ENCODE assay signal across 8 cellular contexts in genomic region chr14:92039073-92039719, GRCh38. TPM values are rescaled to one million over a fixed set of nuclear protein-coding genes. Genes with fewer than 3 reads are reported as not detected.
A peak's percentile ranks its signal among the peaks of the same experiment; 100 is the strongest.
DNase-seq lines count a peak whose midpoint lies in the region; ATAC-seq, FAIRE-seq and TF ChIP-seq lines count a peak whose summit lies in the region.

No MANE protein-coding gene starts in this region.

- TF ChIP-seq CTCF in activated B cell treated with CpG ODN at 0.5 μM for 24 hours (IDR thresholded peaks at IDR 0.05) (no peak), esophagus muscularis mucosa (IDR thresholded peaks at IDR 0.05) (no peak)

- peak; percentile 13 for ATAC-seq in HG02840 (IDR thresholded peaks at IDR 0.05; ENCODE audit: low FRiP score, unreplicated experiment)
- no peak for ATAC-seq in activated B cell treated with CpG ODN at 0.5 μM for 24 hours (ENCODE audit: low read depth)
- no peak for ATAC-seq in naive B cell (ENCODE audit: low read depth in 2 of 2)

- TF ChIP-seq EP300 in esophagus muscularis mucosa (IDR thresholded peaks at IDR 0.05), result no peak

- peak overlapping the region; percentile 98 for H3K4me3 Mint-ChIP-seq in activated B cell treated with CpG ODN at 0.5 μM for 24 hours
- peak overlapping the region; percentile 91 to 99 (median 98) for H3K4me3 Mint-ChIP-seq in naive B cell

- no peaks in the 10 kb centered on the region for H3K9me3 ChIP-seq in esophagus muscularis mucosa

- H3K36me3 Mint-ChIP-seq in activated B cell treated with CpG ODN at 0.5 μM for 24 hours (ENCODE audit: low read depth) (peaks cover 24% of the 10 kb centered on the region), naive B cell (peaks cover 5 to 6% of the 10 kb centered on the region in 2 donors)

- peaks cover 0 to 19% (median 6%) of the 10 kb centered on the region in 4 donors for H3K36me3 ChIP-seq in esophagus muscularis mucosa

- H3K9me3 Mint-ChIP-seq in activated B cell treated with CpG ODN at 0.5 μM for 24 hours (no peaks in the 10 kb centered on the region), naive B cell (no peaks in the 10 kb centered on the region)

- peak overlapping the region; percentile 77 to 92 (median 88) for H3K4me3 ChIP-seq in esophagus muscularis mucosa

- FAIRE-seq in urothelium cell line (lab: Jason Lieb, UNC), result no peak

- H3K27me3 Mint-ChIP-seq in activated B cell treated with CpG ODN at 0.5 μM for 24 hours (no peaks in the 10 kb centered on the region), naive B cell (no peaks in the 10 kb centered on the region)

- peak; percentile 68 for DNase-seq in activated effector memory CD4-positive, alpha-beta T cell treated with anti-CD3 and anti-CD28 coated beads, Interleukin-2, amount 50 U/mL, for 16 hours
- no peak for DNase-seq in activated effector memory CD4-positive, alpha-beta T cell treated with Interleukin-2 at 50 U/mL for 16 hours
- DNase-seq in NCI-H1694 treated with DMSO at 0.1 percent for 48 hours (lab: John Stamatoyannopoulos, UW) (peak; percentile 76), activated B cell treated with CpG ODN at 0.5 μM for 24 hours (no peak), esophagus muscularis mucosa (ENCODE audit: extremely low spot score) (peak; percentile 60), naive B cell (peak; percentile 6), urothelium cell line (ENCODE audit: low spot score) (peak; percentile 42)

- H3K4me1 Mint-ChIP-seq in activated B cell treated with CpG ODN at 0.5 μM for 24 hours (peaks cover 40% of the 10 kb centered on the region), naive B cell (peaks cover 22 to 63% (median 43%) of the 10 kb centered on the region in 3 donors)

- intact Hi-C loops in activated B cell treated with CpG ODN at 0.5 μM for 24 hours (cut with micrococcal nuclease), result no loop called here
- intact Hi-C loops in esophagus muscularis mucosa (cut with DNase I), result no loop called here

- no peak for TF ChIP-seq POLR2A in esophagus muscularis mucosa (IDR thresholded peaks at IDR 0.05; ENCODE audit: low read depth)

- H3K27ac ChIP-seq in esophagus muscularis mucosa (replicated peaks in 1 of 4), result peak overlapping the region; percentile 94 to 98 (median 96)

- POLR2A ChIA-PET in activated B cell treated with CpG ODN at 0.5 μM for 24 hours (lab: Charles Lee), result interaction anchor here (0.6 to 3.3 kb wide), 15 partner anchors 12 to 1656 kb away, joined by 3 to 40 read pairs (median 4); partner anchors contain the start of genes ATXN3, CPSF2, DGLUCY and LYSET

- peaks cover 21 to 57% (median 50%) of the 10 kb centered on the region in 4 donors for H3K4me1 ChIP-seq in esophagus muscularis mucosa

- CTCF ChIA-PET in activated B cell treated with CpG ODN at 0.5 μM for 24 hours (lab: Charles Lee), result interaction anchor here (1.9 kb wide), 1 partner anchor 68 kb away, joined by 6 read pairs; the partner anchor contains the start of gene ATXN3

- under 1% methylated on average over 23 of the region's 23 CpGs for WGBS in esophagus muscularis mucosa

- no peaks in the 10 kb centered on the region for H3K27me3 ChIP-seq in esophagus muscularis mucosa

- H3K27ac Mint-ChIP-seq in activated B cell treated with CpG ODN at 0.5 μM for 24 hours (peak overlapping the region; percentile 95), naive B cell (peak overlapping the region; percentile 95 to 100 (median 98))

RNA-seq across cellular contexts. Expression of gene TRIP11, which starts 0.7 kb away (rescaled TPM):
- 46.2 and 59.5 TPM in 2 replicates for total RNA-seq in activated B cell treated with CpG ODN at 0.5 μM for 24 hours
- total RNA-seq in esophagus muscularis mucosa, result 10 to 100 TPM; 24.0 to 36.2 (median 29.6) TPM
- polyA plus RNA-seq in naive B cell (ENCODE audit: low read depth in 6 of 6), result 10 to 100 TPM; 32.2 to 86.1 (median 51.7) TPM

Comparison
In these comparisons a context has a peak if more than half of its experiments do, and no peak if none do; other contexts are left out.
1. DNase-seq: peak in activated effector memory CD4-positive, alpha-beta T cell treated with anti-CD3 and anti-CD28 coated beads, Interleukin-2, amount 50 U/mL, for 16 hours (single experiment), NCI-H1694 treated with DMSO at 0.1 percent for 48 hours (single experiment), esophagus muscularis mucosa (single experiment), naive B cell (single experiment) and urothelium cell line (single experiment); none in activated effector memory CD4-positive, alpha-beta T cell treated with Interleukin-2 at 50 U/mL for 16 hours (single experiment) and activated B cell treated with CpG ODN at 0.5 μM for 24 hours (single experiment).